Comparison of ENCODE assay signal across 11 cellular contexts in the genomic region with DNA sequence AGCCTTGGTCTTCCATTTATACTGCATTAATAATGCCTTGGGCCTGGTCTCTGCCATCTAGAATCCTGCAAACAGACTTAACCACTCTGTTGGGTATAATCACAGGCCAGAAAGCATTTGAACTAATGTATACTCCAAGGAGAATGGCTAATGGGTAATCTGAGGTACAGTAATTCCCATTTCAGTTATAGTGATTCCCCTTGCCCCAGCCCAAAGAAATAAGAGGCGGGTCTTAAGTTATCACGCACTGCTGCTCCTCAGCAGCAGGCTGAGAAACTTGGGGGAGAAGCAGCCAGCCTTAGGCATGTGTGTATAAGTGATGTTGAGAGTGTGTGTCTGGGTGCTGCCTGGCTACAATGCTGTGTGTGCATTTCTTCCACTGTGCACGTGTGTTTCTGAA. TPM values are rescaled to one million over a fixed set of nuclear protein-coding genes. Genes with fewer than 3 reads are reported as not detected.
DNase-seq lines count a peak whose midpoint lies in the region; ATAC-seq and TF ChIP-seq lines count a peak whose summit lies in the region.
"Had no signal": no experiment of that assay in that cellular context is flagged by ENCODE, and none has a peak within 500 bp of the region (broad histone marks: within the 10 kb centered on the region; RNA-seq: fewer than 3 reads in every experiment).

No MANE protein-coding gene starts in this region.

- peaks cover 37% of the 10 kb centered on the region for H3K27me3 Mint-ChIP-seq in activated CD4-positive, alpha-beta T cell treated with anti-CD3 and anti-CD28 coated beads, Interleukin-2, amount 10 ng/mL, durations not matched to agents 24 days and 14 days
- peaks cover 10% of the 10 kb centered on the region for H3K27me3 Mint-ChIP-seq in glutamatergic neuron (ENCODE audit: unreplicated experiment)
- H3K27me3 Mint-ChIP-seq in activated CD4-positive, alpha-beta memory T cell treated with anti-CD3 and anti-CD28 coated beads, Interleukin-2, amount 10 ng/mL, durations not matched to agents 7 days and 5 days = peaks cover 35% of the 10 kb centered on the region

- H3K4me3 Mint-ChIP-seq in activated CD4-positive, alpha-beta T cell treated with anti-CD3 and anti-CD28 coated beads, Interleukin-2, amount 10 ng/mL, durations not matched to agents 24 days and 14 days = no peak overlapping the region
- peak overlapping the region; percentile 6 for H3K4me3 Mint-ChIP-seq in glutamatergic neuron (ENCODE audit: unreplicated experiment)
- no peak overlapping the region for H3K4me3 Mint-ChIP-seq in activated CD4-positive, alpha-beta memory T cell treated with anti-CD3 and anti-CD28 coated beads, Interleukin-2, amount 10 ng/mL, durations not matched to agents 7 days and 5 days
- H3K4me3 Mint-ChIP-seq: CD4-positive, alpha-beta T cell had no signal

- TF ChIP-seq CTCF in glutamatergic neuron (IDR thresholded peaks at IDR 0.05; ENCODE audit: partially characterized antibody, unreplicated experiment) = no peak

- intact Hi-C loops in activated CD4-positive, alpha-beta T cell treated with anti-CD3 and anti-CD28 coated beads, Interleukin-2, amount 10 ng/mL, durations not matched to agents 24 days and 14 days (cut with micrococcal nuclease) = loop anchor here (5.0 kb wide), 1 partner anchor 38 kb away; no protein-coding TSS in a partner anchor

- H3K36me3 Mint-ChIP-seq in activated CD4-positive, alpha-beta T cell treated with anti-CD3 and anti-CD28 coated beads, Interleukin-2, amount 10 ng/mL, durations not matched to agents 24 days and 14 days (ENCODE audit: low read depth) = no peaks in the 10 kb centered on the region
- H3K36me3 Mint-ChIP-seq in glutamatergic neuron (ENCODE audit: unreplicated experiment) = no peaks in the 10 kb centered on the region
- H3K36me3 Mint-ChIP-seq in activated CD4-positive, alpha-beta memory T cell treated with anti-CD3 and anti-CD28 coated beads, Interleukin-2, amount 10 ng/mL, durations not matched to agents 7 days and 5 days (ENCODE audit: low read depth) = no peaks in the 10 kb centered on the region

- no peaks in the 10 kb centered on the region for H3K9me3 Mint-ChIP-seq in activated CD4-positive, alpha-beta T cell treated with anti-CD3 and anti-CD28 coated beads, Interleukin-2, amount 10 ng/mL, durations not matched to agents 24 days and 14 days
- peaks cover 3% of the 10 kb centered on the region for H3K9me3 Mint-ChIP-seq in glutamatergic neuron (ENCODE audit: unreplicated experiment)
- H3K9me3 Mint-ChIP-seq in activated CD4-positive, alpha-beta memory T cell treated with anti-CD3 and anti-CD28 coated beads, Interleukin-2, amount 10 ng/mL, durations not matched to agents 7 days and 5 days = no peaks in the 10 kb centered on the region
- H3K9me3 Mint-ChIP-seq: CD4-positive, alpha-beta T cell had no signal

- no peak overlapping the region for H3K27ac Mint-ChIP-seq in activated CD4-positive, alpha-beta T cell treated with anti-CD3 and anti-CD28 coated beads, Interleukin-2, amount 10 ng/mL, durations not matched to agents 24 days and 14 days
- no peak overlapping the region for H3K27ac Mint-ChIP-seq in glutamatergic neuron (ENCODE audit: unreplicated experiment)
- H3K27ac Mint-ChIP-seq in activated CD4-positive, alpha-beta memory T cell treated with anti-CD3 and anti-CD28 coated beads, Interleukin-2, amount 10 ng/mL, durations not matched to agents 7 days and 5 days = no peak overlapping the region
- H3K27ac Mint-ChIP-seq: CD4-positive, alpha-beta T cell had no signal

- no peak for ATAC-seq in HG02870 (IDR thresholded peaks at IDR 0.05; ENCODE audit: unreplicated experiment)
- ATAC-seq: A549 had no signal

- peak; percentile 52 for DNase-seq in activated CD4-positive, alpha-beta T cell treated with anti-CD3 and anti-CD28 coated beads, Interleukin-2, amount 10 ng/mL, durations not matched to agents 24 days and 14 days
- DNase-seq in activated CD4-positive, alpha-beta T cell treated with anti-CD3 and anti-CD28 coated beads for 48 hours = no peak
- no peak for DNase-seq in glutamatergic neuron
- DNase-seq in retina = peak; percentile 37
- DNase-seq in GOT3 (lab: John Stamatoyannopoulos, UW) = no peak
- DNase-seq in activated CD4-positive, alpha-beta memory T cell treated with anti-CD3 and anti-CD28 coated beads, Interleukin-2, amount 10 ng/mL, durations not matched to agents 7 days and 5 days = no peak
- DNase-seq: AML-193; Caco-2; CD4-positive, alpha-beta T cell had no signal

- H3K4me1 Mint-ChIP-seq in activated CD4-positive, alpha-beta T cell treated with anti-CD3 and anti-CD28 coated beads, Interleukin-2, amount 10 ng/mL, durations not matched to agents 24 days and 14 days = peaks cover 24% of the 10 kb centered on the region
- H3K4me1 Mint-ChIP-seq in glutamatergic neuron (ENCODE audit: low read depth, unreplicated experiment) = peaks cover 10% of the 10 kb centered on the region
- peaks cover 43% of the 10 kb centered on the region for H3K4me1 Mint-ChIP-seq in activated CD4-positive, alpha-beta memory T cell treated with anti-CD3 and anti-CD28 coated beads, Interleukin-2, amount 10 ng/mL, durations not matched to agents 7 days and 5 days

- CTCF ChIA-PET in activated CD4-positive, alpha-beta memory T cell treated with anti-CD3 and anti-CD28 coated beads, Interleukin-2, amount 10 ng/mL, durations not matched to agents 7 days and 5 days (lab: Charles Lee) = no interaction called here

- POLR2A ChIA-PET in activated CD4-positive, alpha-beta memory T cell treated with anti-CD3 and anti-CD28 coated beads, Interleukin-2, amount 10 ng/mL, durations not matched to agents 7 days and 5 days (lab: Charles Lee) = no interaction called here

RNA-seq across cellular contexts. Expression of a gene that starts 2.4 kb away (rescaled TPM):
- 0.19 and 0.21 TPM in 2 replicates for total RNA-seq in activated CD4-positive, alpha-beta T cell treated with anti-CD3 and anti-CD28 coated beads, Interleukin-2, amount 10 ng/mL, durations not matched to agents 24 days and 14 days
- total RNA-seq in glutamatergic neuron (ENCODE audit: unreplicated experiment) = 14.0 TPM
- total RNA-seq in activated CD4-positive, alpha-beta memory T cell treated with anti-CD3 and anti-CD28 coated beads, Interleukin-2, amount 10 ng/mL, durations not matched to agents 7 days and 5 days = 1 to 10 TPM; 1.7 to 2.1 TPM
- total RNA-seq: Caco-2 had no signal

Comparison
In these comparisons a context has a peak if more than half of its experiments do, and no peak if none do; other contexts are left out.
1. DNase-seq: peak in activated CD4-positive, alpha-beta T cell treated with anti-CD3 and anti-CD28 coated beads, Interleukin-2, amount 10 ng/mL, durations not matched to agents 24 days and 14 days (single experiment) and retina (single experiment); none in activated CD4-positive, alpha-beta T cell treated with anti-CD3 and anti-CD28 coated beads for 48 hours (single experiment), glutamatergic neuron (single experiment), GOT3 (single experiment) and activated CD4-positive, alpha-beta memory T cell treated with anti-CD3 and anti-CD28 coated beads, Interleukin-2, amount 10 ng/mL, durations not matched to agents 7 days and 5 days (single experiment).